In the genomic region with DNA sequence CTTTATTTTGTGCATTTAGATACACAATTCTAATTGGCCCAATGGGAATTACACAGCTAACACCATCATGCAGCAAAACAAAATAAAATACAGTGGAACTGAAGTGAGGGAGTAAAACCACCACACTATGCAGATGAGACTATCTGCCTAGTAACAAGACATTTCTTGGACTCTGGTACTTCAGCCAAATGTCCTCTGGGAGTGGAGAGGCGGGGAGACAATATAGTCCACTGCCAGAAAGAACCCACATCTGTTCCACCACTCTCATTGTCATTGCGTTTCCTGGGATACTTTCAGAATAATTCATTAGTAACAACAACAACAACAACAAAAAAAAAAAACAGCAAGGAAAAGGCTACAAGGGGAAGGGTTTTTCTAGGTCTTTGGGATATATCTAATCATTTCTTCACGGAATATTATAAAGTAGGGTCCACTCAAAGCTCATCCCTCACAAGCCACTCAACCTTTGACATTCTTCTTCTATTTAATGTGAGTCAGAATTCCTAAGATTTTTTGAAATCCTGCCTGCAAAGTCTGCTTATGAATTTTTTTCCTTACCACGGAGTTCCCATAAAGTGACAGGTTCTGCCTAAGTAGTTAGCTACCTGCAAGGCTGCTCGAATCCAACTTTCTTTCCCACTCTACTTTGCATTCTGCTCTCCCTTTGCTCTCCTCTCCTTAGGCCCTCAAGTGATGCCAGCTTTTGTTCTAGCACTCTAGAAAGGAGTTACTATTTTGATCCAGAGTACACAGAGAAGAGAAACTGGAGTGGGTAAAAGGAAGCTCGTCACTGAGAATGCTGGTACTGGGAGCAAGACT, we compare ENCODE assay signal across 1 cellular context.
TF ChIP-seq lines count a peak whose summit lies in the region.

No MANE protein-coding gene starts in this region.

TF ChIP-seq in HEK293, 187 proteins besides CTCF, POLR2A, EP300 and RAD21 (continued from another document):
- peak; percentile 87 for TF ChIP-seq IKZF3 (tag by site-specific recombination; IDR thresholded peaks at IDR 0.05)
TF ChIP-seq in HEK293: peak in this region for 11.
